ENCODE assay signal across 26 cellular contexts in genomic region chr2:56227811-56228210, GRCh38.
"Had no signal": no experiment of that assay in that cellular context is flagged by ENCODE, and none has a peak within 500 bp of the region (broad histone marks: within the 10 kb centered on the region; RNA-seq: fewer than 3 reads in every experiment).

No MANE protein-coding gene starts in this region.

- H2AFZ ChIP-seq: hepatocyte had no signal

- H3K36me3 ChIP-seq: esophagus squamous epithelium, pancreas, tibial nerve, upper lobe of right lung, vagina had no signal

- H3K79me2 ChIP-seq: hepatocyte had no signal

- H3K4me3 ChIP-seq: esophagus squamous epithelium, hepatocyte, lung, pancreas, skin epidermis, testis, tibial nerve, upper lobe of right lung, vagina had no signal

- H3K27me3 ChIP-seq: dorsolateral prefrontal cortex, esophagus squamous epithelium, hepatocyte, pancreas, testis, tibial nerve, upper lobe of right lung, vagina had no signal

- FAIRE-seq: endometrium, pancreas had no signal

- H3K9me3 ChIP-seq: esophagus squamous epithelium, pancreas, testis, tibial nerve, upper lobe of right lung, vagina had no signal

- ATAC-seq: left colon; left ventricle myocardium superior; pancreas; right cardiac atrium; stimulated activated naive B cell treated with anti-CD40 and anti-IgM and Interleukin-4, amounts not matched to agents 10 μg/mL and 1 μg/mL and 100 μg/mL, for 72 hours; stimulated activated naive CD8-positive, alpha-beta T cell treated with anti-CD3 and anti-CD28 coated beads, Interleukin-15, amount 100 ng/mL, for 72 hours; upper lobe of right lung had no signal

- DNase-seq: cortex of kidney; dorsolateral prefrontal cortex; effector CD8-positive, alpha-beta T cell; esophagus squamous epithelium; foreskin melanocyte; head of caudate nucleus; left colon; left ventricle myocardium superior; mesendoderm; naive B cell; occipital lobe; pancreas; right cardiac atrium; stimulated activated CD4-positive, alpha-beta T cell treated with anti-CD3 and anti-CD28 coated beads, Interleukin-2, amount 100 ng/mL, for 24 hours; stimulated activated CD4-positive, alpha-beta T cell treated with anti-CD3 and anti-CD28 coated beads, Interleukin-4, amount 100 ng/mL, for 4 hours; stimulated activated naive B cell treated with anti-CD40 and anti-IgM and Interleukin-4, amounts not matched to agents 10 μg/mL and 1 μg/mL and 100 μg/mL, for 72 hours; stimulated activated naive CD8-positive, alpha-beta T cell treated with anti-CD3 and anti-CD28 coated beads, Interleukin-15, amount 100 ng/mL, for 72 hours; testis; upper lobe of right lung had no signal

- H3K4me1 ChIP-seq: esophagus squamous epithelium, pancreas, testis, tibial nerve, upper lobe of right lung had no signal

- H3K27ac ChIP-seq: dorsolateral prefrontal cortex, epithelial cell of prostate, esophagus squamous epithelium, hepatocyte, pancreas, skin epidermis, testis, tibial nerve, upper lobe of right lung, vagina had no signal

- H3K4me2 ChIP-seq: hepatocyte had no signal
